ENCODE assay signal across 8 cellular contexts in genomic region chr1:34866762-34867109, GRCh38. TPM values are rescaled to one million over a fixed set of nuclear protein-coding genes. Genes with fewer than 3 reads are reported as not detected.
A peak's percentile ranks its signal among the peaks of the same experiment; 100 is the strongest.
DNase-seq lines count a peak whose midpoint lies in the region; ATAC-seq and TF ChIP-seq lines count a peak whose summit lies in the region.

No MANE protein-coding gene starts in this region.

- intact Hi-C loops in heart left ventricle (cut with DNase I): loop anchor here in 8 of 10 donors (1.0 to 10.0 kb wide), 7 partner anchors 13 to 118 kb away; partner anchors contain the start of gene TMEM35B (in 2 of the 8)
- intact Hi-C loops in Right ventricle myocardium superior (cut with DNase I): loop anchor here (5.0 to 10.0 kb wide), 2 partner anchors 79 to 118 kb away; partner anchors contain the start of gene TMEM35B

- no peak overlapping the region; the same call in 1 of the 2 replicates for H3K4me3 Mint-ChIP-seq in HFFc6

- H3K14ac ChIP-seq in mesenchymal stem cell (ENCODE audit: low read length in 2 of 2): no peak overlapping the region

- H3K27me3 ChIP-seq in heart left ventricle: no peaks in the 10 kb centered on the region
- peaks cover 50% of the 10 kb centered on the region for H3K27me3 ChIP-seq in adipocyte (replicated peaks; ENCODE audit: control insufficient read depth, insufficient read depth, low read length)
- H3K27me3 ChIP-seq in mesenchymal stem cell (ENCODE audit: control insufficient read depth in 1 of 2, insufficient read depth in 1 of 2, low read length in 2 of 2): peaks cover 57 to 63% of the 10 kb centered on the region in 2 experiments

- no peaks in the 10 kb centered on the region for H3K9me3 ChIP-seq in heart left ventricle
- no peaks in the 10 kb centered on the region for H3K9me3 ChIP-seq in adipocyte (ENCODE audit: control insufficient read depth, low read length)
- H3K9me3 ChIP-seq in mesenchymal stem cell (ENCODE audit: control insufficient read depth, low read length): no peaks in the 10 kb centered on the region

- no peaks in the 10 kb centered on the region for H3K9me3 Mint-ChIP-seq in HFFc6

- no peaks in the 10 kb centered on the region for H3K4me1 Mint-ChIP-seq in HFFc6 (ENCODE audit: low read depth)

- H3K27ac ChIP-seq in heart left ventricle (peak overlapping the region in 11 of 12 donors; percentile 60 to 94 (median 83)), mesenchymal stem cell (ENCODE audit: low read length, poor library complexity, severe bottlenecking) (no peak overlapping the region), urinary bladder (ENCODE audit: low read depth) (no peak overlapping the region)

- H2BK5ac ChIP-seq in mesenchymal stem cell (ENCODE audit: low read depth, low read length, poor library complexity, severe bottlenecking): no peak overlapping the region

- H2BK120ac ChIP-seq in mesenchymal stem cell (ENCODE audit: low read depth, low read length): no peak overlapping the region

- H3K27ac Mint-ChIP-seq in HFFc6: no peak overlapping the region

- no peak overlapping the region for H2AK5ac ChIP-seq in mesenchymal stem cell (ENCODE audit: low read length, severe bottlenecking)

- no peak overlapping the region for H3K18ac ChIP-seq in mesenchymal stem cell (ENCODE audit: low read depth in 1 of 2, low read length in 2 of 2)

- no peak overlapping the region for H2BK12ac ChIP-seq in mesenchymal stem cell (ENCODE audit: low read length in 2 of 2)

- H3K9ac ChIP-seq in adipocyte (ENCODE audit: low read length) (peak overlapping the region; percentile 83), mesenchymal stem cell (ENCODE audit: low read length) (peak overlapping the region; percentile 90)

- ATAC-seq in heart left ventricle: no peak
- no peak for ATAC-seq in Right ventricle myocardium superior (ENCODE audit: poor library complexity)
- no peak for ATAC-seq in GM18520 (IDR thresholded peaks at IDR 0.05; ENCODE audit: unreplicated experiment)

- H3K36me3 Mint-ChIP-seq in HFFc6 (ENCODE audit: low read depth): no peaks in the 10 kb centered on the region

- TF ChIP-seq CTCF in heart left ventricle (IDR thresholded peaks at IDR 0.05) (no peak), HFFc6 (IDR thresholded peaks at IDR 0.05) (no peak)

- no peak overlapping the region for H2BK15ac ChIP-seq in mesenchymal stem cell (ENCODE audit: low read depth, poor library complexity, severe bottlenecking)

- 17 to 40% (median 36%) methylated on average over 3 to 9 of the region's 9 CpGs for WGBS in heart left ventricle, 4 donors
- WGBS in mesenchymal stem cell: 60% methylated on average over 9 of the region's 9 CpGs
- WGBS in urinary bladder: 37% methylated on average over 9 of the region's 9 CpGs

- peak overlapping the region; percentile 67 for H4K8ac ChIP-seq in mesenchymal stem cell (ENCODE audit: low read length)

- DNase-seq in heart left ventricle (no peak), Right ventricle myocardium superior (no peak), adipocyte (ENCODE audit: low read depth) (no peak), mesenchymal stem cell (no peak), HFFc6 (no peak), GM03348 (ENCODE audit: low spot score) (no peak)

- peaks cover 22% of the 10 kb centered on the region for H3K27me3 Mint-ChIP-seq in HFFc6 (ENCODE audit: insufficient read depth)

- H3K4me3 ChIP-seq in heart left ventricle: peak overlapping the region; percentile 32 to 95 (median 71)
- H3K4me3 ChIP-seq in adipocyte (ENCODE audit: low read length): peak overlapping the region; percentile 86
- peak overlapping the region in 1 of 2 experiments; percentile 84 for H3K4me3 ChIP-seq in mesenchymal stem cell (ENCODE audit: insufficient read depth in 1 of 2, low read depth in 1 of 2, low read length in 2 of 2)
- peak overlapping the region; percentile 59 for H3K4me3 ChIP-seq in urinary bladder (ENCODE audit: low read depth, low read length)

- no peaks in the 10 kb centered on the region for H3K79me1 ChIP-seq in mesenchymal stem cell (replicated peaks; ENCODE audit: low read length, poor library complexity, severe bottlenecking)

- no peaks in the 10 kb centered on the region for H3K36me3 ChIP-seq in heart left ventricle
- no peaks in the 10 kb centered on the region for H3K36me3 ChIP-seq in adipocyte (ENCODE audit: control insufficient read depth, insufficient read depth, low read length, severe bottlenecking)
- H3K36me3 ChIP-seq in mesenchymal stem cell (ENCODE audit: control insufficient read depth in 1 of 2, insufficient read depth in 2 of 2, low read depth in 1 of 2, low read length in 2 of 2): no peaks in the 10 kb centered on the region
- no peaks in the 10 kb centered on the region for H3K36me3 ChIP-seq in urinary bladder (ENCODE audit: insufficient read depth)

- no peak for TF ChIP-seq POLR2A in heart left ventricle (IDR thresholded peaks at IDR 0.05)

- H4K91ac ChIP-seq in mesenchymal stem cell (ENCODE audit: low read length): no peak overlapping the region

- peak overlapping the region in 1 of 2 experiments; percentile 33 for H3K4ac ChIP-seq in mesenchymal stem cell (ENCODE audit: low read depth in 1 of 2, low read length in 2 of 2)

- peak overlapping the region in 1 of 2 experiments; percentile 54 for H3K23ac ChIP-seq in mesenchymal stem cell (ENCODE audit: low read length in 2 of 2)

- peak overlapping the region; percentile 49 for H2AFZ ChIP-seq in mesenchymal stem cell (ENCODE audit: low read depth, low read length)

- peak overlapping the region; percentile 96 for H3K4me2 ChIP-seq in mesenchymal stem cell (ENCODE audit: low read length, poor library complexity, severe bottlenecking)

- H3K4me1 ChIP-seq in heart left ventricle: peaks cover 0 to 23% (median 10%) of the 10 kb centered on the region in 12 donors
- no peaks in the 10 kb centered on the region for H3K4me1 ChIP-seq in adipocyte (ENCODE audit: control insufficient read depth, insufficient read depth, low read length)
- peaks cover 12% of the 10 kb centered on the region for H3K4me1 ChIP-seq in mesenchymal stem cell (ENCODE audit: control insufficient read depth, insufficient read depth, low read depth, low read length)
- H3K4me1 ChIP-seq in urinary bladder (ENCODE audit: insufficient read depth): no peaks in the 10 kb centered on the region

RNA-seq across cellular contexts. Expression of gene SMIM12, which starts 7.2 kb away (rescaled TPM):
- total RNA-seq in heart left ventricle: 10 to 100 TPM; 33.5 to 52.4 (median 37.8) TPM
- polyA plus RNA-seq in heart left ventricle: 10 to 100 TPM; 16.1 to 98.5 TPM
- total RNA-seq in Right ventricle myocardium superior: 35.9 TPM
- 24.1 TPM for polyA plus RNA-seq in mesenchymal stem cell (2013, experiment 1 of 2)
- polyA plus RNA-seq in mesenchymal stem cell (2013, experiment 2 of 2): 24.4 TPM
- total RNA-seq in urinary bladder: 9.7 TPM
- polyA plus RNA-seq in urinary bladder: 47.8 TPM
- total RNA-seq in HFFc6 (2021; fragmentation: NEBNext Ultra II Directional; extraction: Animal tissue kit (Norgen Biotek cat#: 25700)): 10 to 100 TPM; 42.0 to 53.6 (median 45.6) TPM

Comparison
In these comparisons a context has a peak if more than half of its experiments do, and no peak if none do; other contexts are left out.
1. H3K27ac ChIP-seq: peak in heart left ventricle (11 of 12); none in mesenchymal stem cell (single experiment) and urinary bladder (single experiment).